ENCODE assay signal across 11 cellular contexts in the genomic region with DNA sequence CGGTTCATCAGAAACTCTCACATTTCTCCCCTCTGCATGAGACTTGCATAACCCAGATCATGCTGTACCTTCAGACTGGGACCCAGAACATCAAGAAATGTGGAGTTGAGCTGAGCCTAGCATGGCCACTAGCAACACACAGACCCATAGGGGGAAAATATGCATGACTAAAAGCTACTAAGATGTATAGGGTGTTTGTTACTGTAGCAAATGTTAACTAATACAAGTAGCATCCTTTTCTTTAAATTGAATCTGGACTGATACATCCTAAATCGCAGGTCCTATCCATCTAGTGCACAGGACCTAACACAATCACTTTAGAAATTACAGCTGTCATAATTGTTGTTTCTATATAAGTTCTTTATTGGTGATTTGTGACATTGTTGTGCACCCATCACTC. TPM values are rescaled to one million over a fixed set of nuclear protein-coding genes. Genes with fewer than 3 reads are reported as not detected.
"Had no signal": no experiment of that assay in that cellular context is flagged by ENCODE, and none has a peak within 500 bp of the region (broad histone marks: within the 10 kb centered on the region; RNA-seq: fewer than 3 reads in every experiment).

No MANE protein-coding gene starts in this region.

RNA-seq across cellular contexts. Expression of a gene that starts 10.8 kb away (rescaled TPM):
- total RNA-seq: OCI-LY7, PC-3, PC-9, Peyer's patch, Right ventricle myocardium inferior, Right ventricle myocardium superior, RPMI7951, SJCRH30, SJSA1, SK-MEL-5 had no signal
- polyA plus RNA-seq: SK-N-SH had no signal
